In the genomic region with DNA sequence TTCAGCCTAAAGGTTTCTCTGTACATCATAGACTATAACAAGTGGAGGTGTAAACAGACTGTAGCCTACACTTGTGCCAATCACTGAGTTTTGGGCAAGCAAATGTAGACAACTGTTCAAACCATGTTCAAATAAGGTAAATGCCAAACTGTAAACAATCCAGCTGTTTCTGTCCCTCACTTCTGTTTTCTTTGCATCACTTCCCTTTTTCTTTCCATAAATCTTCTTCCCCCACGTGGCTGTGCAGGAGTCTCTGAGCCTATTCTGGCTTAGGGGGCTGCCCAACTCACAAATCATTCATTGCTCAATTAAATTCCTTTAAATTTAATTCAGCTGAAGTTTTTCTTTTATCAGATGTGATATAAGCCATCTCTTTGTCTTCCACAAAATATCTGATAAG, we compare ENCODE assay signal across 22 cellular contexts.
DNase-seq lines count a peak whose midpoint lies in the region; ATAC-seq, FAIRE-seq and TF ChIP-seq lines count a peak whose summit lies in the region.
"Had no signal": no experiment of that assay in that cellular context is flagged by ENCODE, and none has a peak within 500 bp of the region (broad histone marks: within the 10 kb centered on the region; RNA-seq: fewer than 3 reads in every experiment).

No MANE protein-coding gene starts in this region.

- intact Hi-C loops in GM12878 (cut with micrococcal nuclease; ENCODE audit: unreplicated experiment) = no loop called here

- CTCF ChIA-PET in GM12878 (lab: Yijun Ruan, JAX) = no interaction called here

- no peaks in the 10 kb centered on the region; the same call in 2 of the 3 replicates for H3K9me3 ChIP-seq in GM12878 (replicated peaks; ENCODE audit: control insufficient read depth, insufficient read depth, low read length)
- H3K9me3 ChIP-seq: Peyer's patch had no signal

- no peak overlapping the region for H3K27ac Mint-ChIP-seq in chondrocyte (ENCODE audit: unreplicated experiment)
- H3K27ac Mint-ChIP-seq: H9 had no signal

- DNase-seq in AML-193 (lab: John Stamatoyannopoulos, UW) (peak; percentile 8 to 21), Kasumi-1 (lab: John Stamatoyannopoulos, UW) (peak; percentile 36 to 44), NOMO-1 treated with DMSO at 0.1 percent for 48 hours (lab: John Stamatoyannopoulos, UW; ENCODE audit: unreplicated experiment) (peak; percentile 87), GM12878 (ENCODE audit: low read depth, low spot score) (no peak), chondrocyte (ENCODE audit: low spot score) (no peak), NCI-H2081 (lab: John Stamatoyannopoulos, UW) (no peak), NCI-H2171 (lab: John Stamatoyannopoulos, UW) (no peak)
- DNase-seq: C1 segment of cervical spinal cord, COR-L47, DMS153, EL, H9, IMR-90, NCI-H1105 treated with DMSO at 0.1 percent for 48 hours, NCI-H187 treated with DMSO at 0.1 percent for 48 hours, NCI-H446, NCI-H69, Peyer's patch, T-helper 2 cell had no signal

- H3K27ac ChIP-seq in GM12878 (ENCODE audit: control insufficient read depth, insufficient read depth) = no peak overlapping the region
- H3K27ac ChIP-seq: Peyer's patch had no signal

- H3K4me1 Mint-ChIP-seq in chondrocyte (ENCODE audit: low read depth) = peaks cover 4% of the 10 kb centered on the region

- no peaks in the 10 kb centered on the region for H3K27me3 ChIP-seq in GM12878 (replicated peaks in 1 of 2; ENCODE audit: control insufficient read depth in 2 of 2, insufficient read depth in 2 of 2, low read length in 1 of 2)
- H3K27me3 ChIP-seq: Peyer's patch had no signal

- TF ChIP-seq CTCF in GM12878 (IDR thresholded peaks at IDR 0.05 in 2 of 3, conservative IDR thresholded peaks at IDR 0.05 in 1 of 3; ENCODE audit: control insufficient read depth in 2 of 3, extremely low read depth in 1 of 3, insufficient read depth in 1 of 3, low read depth in 3 of 3, low read length in 3 of 3) = no peak
- no peak for TF ChIP-seq CTCF in chondrocyte (IDR thresholded peaks at IDR 0.05)

- BruUV-seq in GM12878 (replicated peaks; lab: Mats Ljungman, UMichigan) = no TSS peak

- no peaks in the 10 kb centered on the region for H3K4me1 ChIP-seq in GM12878 (ENCODE audit: control insufficient read depth, insufficient read depth, low read length)
- H3K4me1 ChIP-seq: Peyer's patch had no signal

- TF ChIP-seq EP300 in GM12878 (IDR thresholded peaks at IDR 0.05; ENCODE audit: borderline replicate concordance in 1 of 2, control insufficient read depth in 1 of 2, low read depth in 2 of 2, low read length in 2 of 2) = no peak

- H3K79me2 ChIP-seq in GM12878 (ENCODE audit: control insufficient read depth, insufficient read depth, low read length) = no peaks in the 10 kb centered on the region

- no peak overlapping the region for H3K4me3 Mint-ChIP-seq in chondrocyte (ENCODE audit: unreplicated experiment)
- H3K4me3 Mint-ChIP-seq: H9 had no signal

- no peak overlapping the region for H3K9ac ChIP-seq in GM12878 (ENCODE audit: control insufficient read depth, insufficient read depth, low read length)

- no peak overlapping the region for H3K4me3 ChIP-seq in GM12878
- H3K4me3 ChIP-seq: Peyer's patch had no signal

- SMC1A ChIA-PET in GM12878 (lab: Charles Lee; ENCODE audit: uncharacterized antibody, unreplicated experiment) = interaction anchor here (0.6 kb wide), 1 partner anchor 9 kb away, joined by 3 read pairs; no protein-coding TSS in a partner anchor

- H3K36me3 Mint-ChIP-seq in chondrocyte (ENCODE audit: low read depth) = peaks cover 2% of the 10 kb centered on the region

- ATAC-seq in GM12878 = no peak
- no peak for ATAC-seq in HG02678 (IDR thresholded peaks at IDR 0.05; ENCODE audit: unreplicated experiment)
- ATAC-seq: Right ventricle myocardium inferior had no signal

- H3K9me3 Mint-ChIP-seq in chondrocyte (ENCODE audit: low read depth) = peaks cover 15% of the 10 kb centered on the region

- no peak overlapping the region for H3K4me2 ChIP-seq in GM12878 (ENCODE audit: control insufficient read depth, insufficient read depth)

- in situ Hi-C loops in GM12878 (cut with MboI) = no loop called here

- no peak overlapping the region for H2AFZ ChIP-seq in GM12878 (ENCODE audit: control insufficient read depth, low read depth, low read length)

- no peak for TF ChIP-seq POLR2A in GM12878 (IDR thresholded peaks at IDR 0.05; ENCODE audit: low read depth, low read length)

- no peaks in the 10 kb centered on the region for H3K27me3 Mint-ChIP-seq in chondrocyte (ENCODE audit: low read depth)

- no peaks in the 10 kb centered on the region for H4K20me1 ChIP-seq in GM12878 (ENCODE audit: control insufficient read depth, insufficient read depth)

- POLR2A ChIA-PET in GM12878 (lab: Charles Lee) = no interaction called here

- RAD21 ChIA-PET in GM12878 (lab: Charles Lee; ENCODE audit: unreplicated experiment) = no interaction called here

- no peak for FAIRE-seq in GM12878 (lab: Jason Lieb, UNC)
- FAIRE-seq: A204.1 had no signal

- no peaks in the 10 kb centered on the region for H3K36me3 ChIP-seq in GM12878 (ENCODE audit: control insufficient read depth in 2 of 2, insufficient read depth in 2 of 2, low read length in 1 of 2)
- H3K36me3 ChIP-seq: Peyer's patch had no signal

- WGBS in GM12878 (ENCODE audit: insufficient coverage, insufficient replicate concordance, low lambda C conversion rate, missing lambda C conversion rate) = 0% methylated on average over 1 of the region's 1 CpG

- no peak for TF ChIP-seq RAD21 in GM12878 (IDR thresholded peaks at IDR 0.05; ENCODE audit: insufficient read depth, low read depth, low read length)

TF ChIP-seq in GM12878, 131 proteins besides CTCF, POLR2A, EP300 and RAD21:
- TF ChIP-seq SPI1 (IDR thresholded peaks at IDR 0.05; ENCODE audit: borderline replicate concordance, insufficient read depth, low read depth, low read length) = peak; percentile 59; the same call in 1 of the 2 replicates
- TF ChIP-seq RELA (IDR thresholded peaks at IDR 0.05; ENCODE audit: borderline replicate concordance, partially characterized antibody) = no peak

Comparison
In these comparisons a context has a peak if more than half of its experiments do, and no peak if none do; other contexts are left out.
1. DNase-seq: peak in AML-193 (2 of 2), Kasumi-1 (2 of 2) and NOMO-1 treated with DMSO at 0.1 percent for 48 hours (single experiment); none in GM12878 (single experiment), chondrocyte (single experiment), NCI-H2081 (0 of 2) and NCI-H2171 (single experiment).